ENCODE assay signal across 17 cellular contexts in the genomic region with DNA sequence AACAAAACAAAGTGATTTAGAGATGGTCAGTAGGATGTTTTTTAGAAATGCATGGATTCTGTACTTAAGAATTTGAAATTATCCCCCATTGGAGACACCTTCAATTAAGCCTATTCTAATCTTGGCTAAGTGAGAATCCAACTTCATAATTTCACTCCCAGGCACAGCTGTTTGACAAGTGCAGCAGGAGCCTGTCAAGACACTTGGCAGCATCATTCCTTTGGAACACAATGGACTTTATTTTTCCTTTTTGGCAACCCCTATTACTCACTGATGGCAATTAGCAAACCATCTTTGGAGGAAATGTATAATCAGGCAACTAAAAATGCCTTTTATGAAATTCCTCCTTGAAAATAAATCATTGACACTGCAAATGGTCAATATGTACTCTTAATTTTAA.
"Had no signal": no experiment of that assay in that cellular context is flagged by ENCODE, and none has a peak within 500 bp of the region (broad histone marks: within the 10 kb centered on the region; RNA-seq: fewer than 3 reads in every experiment).

No MANE protein-coding gene starts in this region.

- H3K9me3 Mint-ChIP-seq: activated T-helper 1 cell treated with anti-CD3 and anti-CD28 coated beads, Interleukin-12 subunit alpha, Interleukin-12 subunit beta, Interleukin-2, Interleukin-4 antibody, amounts not matched to agents 30 ng/mL and 10 ng/mL and 1 ng/mL, durations not matched to agents 14 hours and 24 hours and 36 hours had no signal

- H3K27ac Mint-ChIP-seq: activated naive CD8-positive, alpha-beta T cell treated with anti-CD3 and anti-CD28 coated beads, Interleukin-2, amount 10 ng/mL, durations not matched to agents 7 days and 5 days; activated T-helper 1 cell treated with anti-CD3 and anti-CD28 coated beads, Interleukin-12 subunit alpha, Interleukin-12 subunit beta, Interleukin-2, Interleukin-4 antibody, amounts not matched to agents 30 ng/mL and 10 ng/mL and 1 ng/mL, durations not matched to agents 14 hours and 24 hours and 36 hours; T-helper 2 cell treated with Interferon-gamma antibody and Interleukin-4, amounts not matched to agents 5 μg/mL and 100 μg/mL, for 36 hours had no signal

- H3K36me3 ChIP-seq: sigmoid colon, SJSA1, thoracic aorta had no signal

- H3K27me3 ChIP-seq: sigmoid colon, SJSA1 had no signal

- DNase-seq: activated naive CD4-positive, alpha-beta T cell; activated naive CD8-positive, alpha-beta T cell treated with anti-CD3 and anti-CD28 coated beads, Interleukin-2, amount 10 ng/mL, durations not matched to agents 7 days and 5 days; erythroblast; foreskin fibroblast; head of caudate nucleus; islet precursor cell; occipital lobe; sigmoid colon; stimulated activated CD4-positive, alpha-beta T cell treated with anti-CD3 and anti-CD28 coated beads, Interleukin-1b, Interleukin-23, amount 100 ng/mL, for 48 hours; SW 1271 had no signal

- H3K4me1 Mint-ChIP-seq: activated naive CD8-positive, alpha-beta T cell treated with anti-CD3 and anti-CD28 coated beads, Interleukin-2, amount 10 ng/mL, durations not matched to agents 7 days and 5 days had no signal

- H3K27ac ChIP-seq: SJSA1, thoracic aorta had no signal

- H3K27me3 Mint-ChIP-seq: activated naive CD8-positive, alpha-beta T cell treated with anti-CD3 and anti-CD28 coated beads, Interleukin-2, amount 10 ng/mL, durations not matched to agents 7 days and 5 days had no signal

- ATAC-seq: left lobe of liver had no signal

- H3K9me3 ChIP-seq: mucosa of descending colon, sigmoid colon, SJSA1, thoracic aorta had no signal

- H3K4me3 Mint-ChIP-seq: activated naive CD8-positive, alpha-beta T cell treated with anti-CD3 and anti-CD28 coated beads, Interleukin-2, amount 10 ng/mL, durations not matched to agents 7 days and 5 days; activated T-helper 1 cell treated with anti-CD3 and anti-CD28 coated beads, Interleukin-12 subunit alpha, Interleukin-12 subunit beta, Interleukin-2, Interleukin-4 antibody, amounts not matched to agents 30 ng/mL and 10 ng/mL and 1 ng/mL, durations not matched to agents 14 hours and 24 hours and 36 hours; nephron; T-helper 2 cell treated with Interferon-gamma antibody and Interleukin-4, amounts not matched to agents 5 μg/mL and 100 μg/mL, for 36 hours had no signal

- H3K4me3 ChIP-seq: mucosa of descending colon, sigmoid colon, SJSA1, thoracic aorta had no signal
